Comparison of ENCODE assay signal across 9 cellular contexts in the genomic region with DNA sequence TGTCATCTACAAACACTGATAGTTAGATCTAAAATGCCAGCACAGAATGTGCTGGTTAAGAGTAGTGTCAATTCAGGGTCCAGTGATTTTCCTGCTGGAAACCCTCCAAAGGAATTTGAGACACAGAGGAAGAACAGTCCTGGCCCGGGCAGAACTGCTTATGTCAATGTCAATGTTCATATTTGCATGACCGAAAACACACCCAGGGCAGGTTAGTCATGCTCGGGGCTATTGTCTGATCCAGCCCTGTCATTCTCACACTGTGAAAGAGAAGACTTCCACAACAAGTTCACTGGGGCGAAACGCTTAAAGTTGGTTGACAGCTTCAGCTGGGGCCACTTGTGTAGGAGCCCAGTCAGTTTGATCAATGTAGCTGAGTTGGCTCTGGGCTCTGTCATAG.
DNase-seq lines count a peak whose midpoint lies in the region; ATAC-seq and TF ChIP-seq lines count a peak whose summit lies in the region.
"Had no signal": no experiment of that assay in that cellular context is flagged by ENCODE, and none has a peak within 500 bp of the region (broad histone marks: within the 10 kb centered on the region; RNA-seq: fewer than 3 reads in every experiment).

No MANE protein-coding gene starts in this region.

- H3K4me3 Mint-ChIP-seq in T-helper 2 cell treated with Interferon-gamma antibody and Interleukin-4, amounts not matched to agents 5 μg/mL and 100 μg/mL, for 36 hours = no peak overlapping the region
- H3K4me3 Mint-ChIP-seq: T-helper 1 cell treated with Interleukin-12 subunit alpha and Interleukin-12 subunit beta and Interleukin-4 antibody, amounts not matched to agents 30 μg/mL and 1 μg/mL, for 36 hours had no signal

- no peaks in the 10 kb centered on the region for H3K4me1 Mint-ChIP-seq in T-helper 2 cell treated with Interferon-gamma antibody and Interleukin-4, amounts not matched to agents 5 μg/mL and 100 μg/mL, for 36 hours (ENCODE audit: low read depth)

- no peak for TF ChIP-seq CTCF in fibroblast of the aortic adventitia (IDR thresholded peaks at IDR 0.05; ENCODE audit: insufficient read depth, low read length)

- H3K27me3 Mint-ChIP-seq in T-helper 2 cell treated with Interferon-gamma antibody and Interleukin-4, amounts not matched to agents 5 μg/mL and 100 μg/mL, for 36 hours (ENCODE audit: low read depth) = peaks cover 3% of the 10 kb centered on the region

- no peaks in the 10 kb centered on the region for H3K36me3 Mint-ChIP-seq in T-helper 2 cell treated with Interferon-gamma antibody and Interleukin-4, amounts not matched to agents 5 μg/mL and 100 μg/mL, for 36 hours (ENCODE audit: low read depth)

- no peak overlapping the region for H3K4me3 ChIP-seq in fibroblast of the aortic adventitia (ENCODE audit: low read depth, low read length)

- H3K9me3 Mint-ChIP-seq in T-helper 2 cell treated with Interferon-gamma antibody and Interleukin-4, amounts not matched to agents 5 μg/mL and 100 μg/mL, for 36 hours = no peaks in the 10 kb centered on the region
- H3K9me3 Mint-ChIP-seq: T-helper 1 cell treated with Interleukin-12 subunit alpha and Interleukin-12 subunit beta and Interleukin-4 antibody, amounts not matched to agents 30 μg/mL and 1 μg/mL, for 36 hours had no signal

- H3K27ac Mint-ChIP-seq in T-helper 2 cell treated with Interferon-gamma antibody and Interleukin-4, amounts not matched to agents 5 μg/mL and 100 μg/mL, for 36 hours = no peak overlapping the region
- H3K27ac Mint-ChIP-seq: T-helper 1 cell treated with Interleukin-12 subunit alpha and Interleukin-12 subunit beta and Interleukin-4 antibody, amounts not matched to agents 30 μg/mL and 1 μg/mL, for 36 hours had no signal

- peak; percentile 98 for ATAC-seq in GM21526 (IDR thresholded peaks at IDR 0.05; ENCODE audit: low FRiP score, unreplicated experiment)

- DNase-seq in DMS53 treated with DMSO at 0.1 percent for 48 hours (lab: John Stamatoyannopoulos, UW; ENCODE audit: unreplicated experiment) (peak; percentile 96), HT1080 (ENCODE audit: low read depth) (peak; percentile 44), fibroblast of the aortic adventitia (ENCODE audit: low read depth) (peak; percentile 3), RPMI8226 (no peak), NCI-H2227 treated with DMSO at 0.1 percent for 48 hours (lab: John Stamatoyannopoulos, UW) (no peak), T1000 (lab: John Stamatoyannopoulos, UW) (no peak)
- no peak for DNase-seq in T-helper 2 cell treated with Interferon-gamma antibody and Interleukin-4, amounts not matched to agents 5 μg/mL and 100 μg/mL, for 36 hours (ENCODE audit: low spot score)

Comparison
In these comparisons a context has a peak if more than half of its experiments do, and no peak if none do; other contexts are left out.
1. DNase-seq: peak in DMS53 treated with DMSO at 0.1 percent for 48 hours (single experiment), HT1080 (single experiment) and fibroblast of the aortic adventitia (single experiment); none in RPMI8226 (single experiment), NCI-H2227 treated with DMSO at 0.1 percent for 48 hours (single experiment), T-helper 2 cell treated with Interferon-gamma antibody and Interleukin-4, amounts not matched to agents 5 μg/mL and 100 μg/mL, for 36 hours (single experiment) and T1000 (single experiment).